ENCODE assay signal across 12 cellular contexts in genomic region chr22:23282516-23282915, GRCh38.
DNase-seq lines count a peak whose midpoint lies in the region; ATAC-seq and TF ChIP-seq lines count a peak whose summit lies in the region.
"Had no signal": no experiment of that assay in that cellular context is flagged by ENCODE, and none has a peak within 500 bp of the region (broad histone marks: within the 10 kb centered on the region; RNA-seq: fewer than 3 reads in every experiment).

No MANE protein-coding gene starts in this region.

- peaks cover 18 to 23% of the 10 kb centered on the region in 2 experiments for H3K4me1 ChIP-seq in HCT116 (ENCODE audit: control insufficient read depth in 1 of 2, insufficient read depth in 2 of 2, low read length in 2 of 2)
- H3K4me1 ChIP-seq in left lung, result peaks cover 23 to 44% of the 10 kb centered on the region in 2 donors

- no peaks in the 10 kb centered on the region for H3K9me3 ChIP-seq in HCT116 (ENCODE audit: control insufficient read depth in 1 of 2, insufficient read depth in 1 of 2, low read depth in 1 of 2, low read length in 2 of 2)
- no peaks in the 10 kb centered on the region for H3K9me3 ChIP-seq in left lung

- H3K9ac ChIP-seq in HCT116 (ENCODE audit: low read length), result peak overlapping the region; percentile 41; the same call in 1 of the 2 replicates

- H3K4me1 Mint-ChIP-seq in MCF 10A (ENCODE audit: insufficient read depth, unreplicated experiment), result peaks cover 25% of the 10 kb centered on the region
- H3K4me1 Mint-ChIP-seq: neural crest cell had no signal

- H3K4me3 ChIP-seq in HCT116 (replicated peaks in 1 of 2; ENCODE audit: low read depth in 1 of 2, low read length in 2 of 2) (peak overlapping the region in 1 of 2 experiments; percentile 31; a peak in 1 of 4 replicates), left lung (no peak overlapping the region), foreskin fibroblast (ENCODE audit: low read depth in 1 of 2, low read length in 2 of 2) (no peak overlapping the region)
- H3K4me3 ChIP-seq: hepatocyte had no signal

- intact Hi-C loops in HCT116 (cut with micrococcal nuclease) (loop anchor here (1.0 to 2.0 kb wide), 2 partner anchors 104 to 324 kb away; no protein-coding TSS in a partner anchor), MCF 10A (cut with micrococcal nuclease) (loop anchor here (1.0 kb wide), 1 partner anchor 104 kb away; no protein-coding TSS in a partner anchor), left lung (cut with DNase I) (loop anchor here in 1 of 2 donors (5.0 kb wide), 1 partner anchor 105 kb away; no protein-coding TSS in a partner anchor)

- RAD21 ChIA-PET in HCT116 (lab: Charles Lee; ENCODE audit: low non-redundant PET in 1 of 2, low total read pairs in 2 of 2, uncharacterized antibody in 2 of 2, unreplicated experiment in 2 of 2), result interaction anchor here (0.9 to 1.9 kb wide), 4 partner anchors 102 to 323 kb away, joined by 4 to 9 read pairs (median 4); partner anchors contain the start of genes BCR (in 1 of the 2) and RAB36 (in 1 of the 2)

- no peak for TF ChIP-seq RAD21 in HCT116 (IDR thresholded peaks at IDR 0.05; ENCODE audit: low read depth)

- ATAC-seq in HCT116 (peak; percentile 15; the same call in 1 of the 2 replicates), left lung (no peak), GM18870 (IDR thresholded peaks at IDR 0.05; ENCODE audit: unreplicated experiment) (no peak), GM19467 (IDR thresholded peaks at IDR 0.05; ENCODE audit: unreplicated experiment) (no peak)

- H3K27ac Mint-ChIP-seq in MCF 10A (ENCODE audit: low read depth, unreplicated experiment), result peak overlapping the region; percentile 84
- H3K27ac Mint-ChIP-seq: dendritic cell treated with granulocyte-macrophage colony-stimulating factor and Interleukin-4, amounts not matched to agents 40 ng/mL and 50 ng/mL, for 4 days had no signal

- peaks cover 7 to 18% of the 10 kb centered on the region in 2 experiments; a peak in 3 of 4 replicates for H3K36me3 ChIP-seq in HCT116 (ENCODE audit: control insufficient read depth in 1 of 2, insufficient read depth in 2 of 2, low read length in 2 of 2)
- peaks cover 0 to 91% of the 10 kb centered on the region in 2 donors for H3K36me3 ChIP-seq in left lung

- CTCF ChIA-PET in HCT116 (lab: Charles Lee), result interaction anchor here (0.9 to 2.2 kb wide), 14 partner anchors 8 to 323 kb away, joined by 3 to 59 read pairs (median 10); partner anchors contain the start of genes BCR and RAB36
- CTCF ChIA-PET in MCF 10A (lab: Yijun Ruan, JAX), result interaction anchor here (0.6 to 3.0 kb wide), 26 partner anchors 8 to 326 kb away, joined by 3 to 77 read pairs (median 4); partner anchors contain the start of gene BCR

- H3K27me3 ChIP-seq in HCT116 (ENCODE audit: insufficient read depth, low read length) (no peaks in the 10 kb centered on the region), left lung (no peaks in the 10 kb centered on the region)
- H3K27me3 ChIP-seq: hepatocyte had no signal

- H3K9me2 ChIP-seq in HCT116 (ENCODE audit: insufficient read depth), result no peaks in the 10 kb centered on the region

- H3K27me3 Mint-ChIP-seq in MCF 10A (ENCODE audit: insufficient read depth, unreplicated experiment), result no peaks in the 10 kb centered on the region
- H3K27me3 Mint-ChIP-seq: dendritic cell treated with granulocyte-macrophage colony-stimulating factor and Interleukin-4, amounts not matched to agents 40 ng/mL and 50 ng/mL, for 4 days had no signal

- no peaks in the 10 kb centered on the region for H3K9me3 Mint-ChIP-seq in MCF 10A (ENCODE audit: unreplicated experiment)
- H3K9me3 Mint-ChIP-seq: dendritic cell treated with granulocyte-macrophage colony-stimulating factor and Interleukin-4, amounts not matched to agents 40 ng/mL and 50 ng/mL, for 4 days; neural crest cell had no signal

- peak overlapping the region; percentile 77 for H3K4me2 ChIP-seq in HCT116 (ENCODE audit: low read length)
- H3K4me2 ChIP-seq: hepatocyte had no signal

- no peak overlapping the region for H2AFZ ChIP-seq in HCT116 (ENCODE audit: low read depth, low read length, poor library complexity, severe bottlenecking)
- H2AFZ ChIP-seq: hepatocyte had no signal

- BruUV-seq in HCT116 (replicated peaks; lab: Mats Ljungman, UMichigan) (no TSS peak), MCF 10A (replicated peaks; lab: Mats Ljungman, UMichigan) (no TSS peak)

- H3K27ac ChIP-seq in HCT116 (ENCODE audit: low read depth, low read length), result peak overlapping the region; percentile 61
- H3K27ac ChIP-seq in left lung, result peak overlapping the region; percentile 71 to 75
- peak overlapping the region; percentile 68 for H3K27ac ChIP-seq in substantia nigra (ENCODE audit: low read depth, low read length, poor library complexity, severe bottlenecking)
- H3K27ac ChIP-seq: hepatocyte, VCaP had no signal

- POLR2A ChIA-PET in HCT116 (lab: Charles Lee) (no interaction called here), MCF 10A (lab: Yijun Ruan, JAX) (interaction anchor here (0.6 to 2.8 kb wide), 7 partner anchors 56 to 138 kb away, joined by 3 to 32 read pairs (median 4); partner anchors contain the start of gene BCR)

- no peaks in the 10 kb centered on the region; the same call in 1 of the 2 replicates for H3K79me2 ChIP-seq in HCT116 (ENCODE audit: insufficient read depth, low read length)
- H3K79me2 ChIP-seq: hepatocyte had no signal

- DNase-seq in HCT116 (ENCODE audit: low read depth, low spot score), result no peak
- DNase-seq in MCF 10A (ENCODE audit: unreplicated experiment), result no peak
- peak in 1 of 2 donors; percentile 74 for DNase-seq in left lung
- peak in 2 of 49 donors; percentile 45 to 54 for DNase-seq in substantia nigra (lab: John Stamatoyannopoulos, UW)
- DNase-seq in foreskin fibroblast, result no peak
- DNase-seq in middle frontal gyrus (ENCODE audit: extremely low spot score, low spot score), result no peak

- TF ChIP-seq POLR2A in HCT116 (IDR thresholded peaks at IDR 0.05; ENCODE audit: borderline replicate concordance, extremely low read depth, insufficient read depth, insufficient read length), result no peak

- no peaks in the 10 kb centered on the region for H4K20me1 ChIP-seq in HCT116 (ENCODE audit: insufficient read depth)

- peak overlapping the region; percentile 41 for H3K4me3 Mint-ChIP-seq in MCF 10A (ENCODE audit: unreplicated experiment)
- H3K4me3 Mint-ChIP-seq: dendritic cell treated with granulocyte-macrophage colony-stimulating factor and Interleukin-4, amounts not matched to agents 40 ng/mL and 50 ng/mL, for 4 days; neural crest cell had no signal

- peaks cover 28% of the 10 kb centered on the region for H3K36me3 Mint-ChIP-seq in MCF 10A (ENCODE audit: insufficient read depth, unreplicated experiment)

- no peak for TF ChIP-seq CTCF in HCT116 (IDR thresholded peaks at IDR 0.05 in 2 of 3, conservative IDR thresholded peaks at IDR 0.05 in 1 of 3; ENCODE audit: borderline replicate concordance in 1 of 3, insufficient read depth in 1 of 3, low read depth in 2 of 3, low read length in 2 of 3)
- TF ChIP-seq CTCF in MCF 10A (IDR thresholded peaks at IDR 0.05; ENCODE audit: unreplicated experiment), result no peak
- no peak for TF ChIP-seq CTCF in left lung (IDR thresholded peaks at IDR 0.05)
- no peak for TF ChIP-seq CTCF in foreskin fibroblast (IDR thresholded peaks at IDR 0.05; ENCODE audit: low read depth, low read length)

TF ChIP-seq in HCT116, 20 proteins besides CTCF, POLR2A, EP300 and RAD21 (continues in another document):
- TF ChIP-seq ZNF274 (IDR thresholded peaks at IDR 0.05; ENCODE audit: low read depth, low read length), result no peak
- no peak for TF ChIP-seq ATF3 (IDR thresholded peaks at IDR 0.05)
- TF ChIP-seq EZH2 (IDR thresholded peaks at IDR 0.05), result no peak
- TF ChIP-seq EZH2phosphoT487 (IDR thresholded peaks at IDR 0.05; ENCODE audit: borderline replicate concordance), result no peak
- TF ChIP-seq CBX3 (IDR thresholded peaks at IDR 0.05; ENCODE audit: low read depth), result no peak
- no peak for TF ChIP-seq SIN3A (IDR thresholded peaks at IDR 0.05; ENCODE audit: low read depth)
- TF ChIP-seq MAX (IDR thresholded peaks at IDR 0.05), result no peak
- TF ChIP-seq ELF1 (IDR thresholded peaks at IDR 0.05; ENCODE audit: borderline replicate concordance, low read depth), result no peak
- TF ChIP-seq EGR1 (IDR thresholded peaks at IDR 0.05; ENCODE audit: low read depth), result no peak
- no peak for TF ChIP-seq TCF7L2 (IDR thresholded peaks at IDR 0.05; ENCODE audit: borderline replicate concordance, extremely low read depth, insufficient read depth, insufficient read length)
- no peak for TF ChIP-seq JUND (IDR thresholded peaks at IDR 0.05)
- TF ChIP-seq REST (IDR thresholded peaks at IDR 0.05; ENCODE audit: low read depth), result no peak
- no peak for TF ChIP-seq ZFX (IDR thresholded peaks at IDR 0.05)
